20 cellular contexts compared by ENCODE assay signal in genomic region chr18:78769502-78770113, GRCh38.
DNase-seq lines count a peak whose midpoint lies in the region; TF ChIP-seq lines count a peak whose summit lies in the region.
"Had no signal": no experiment of that assay in that cellular context is flagged by ENCODE, and none has a peak within 500 bp of the region (broad histone marks: within the 10 kb centered on the region; RNA-seq: fewer than 3 reads in every experiment).

No MANE protein-coding gene starts in this region.

- H3K9ac ChIP-seq in BLaER1 = no peak overlapping the region

- H3K4me1 ChIP-seq in BLaER1 (peaks cover 16% of the 10 kb centered on the region), HAP-1 (peaks cover 4% of the 10 kb centered on the region; the same call in 1 of the 2 replicates)
- H3K4me1 ChIP-seq: tibial artery had no signal

- no peak overlapping the region for H3K4me2 ChIP-seq in BLaER1

- no peak overlapping the region for H3K4me3 ChIP-seq in BLaER1
- no peak overlapping the region for H3K4me3 ChIP-seq in HAP-1
- H3K4me3 ChIP-seq: dorsolateral prefrontal cortex, tibial artery had no signal

- no peaks in the 10 kb centered on the region for H4K20me1 ChIP-seq in BLaER1

- no peak for TF ChIP-seq CTCF in neural crest cell (conservative IDR thresholded peaks at IDR 0.05)
- no peak for TF ChIP-seq CTCF in GM13976 (IDR thresholded peaks at IDR 0.05; ENCODE audit: borderline replicate concordance, control extremely low read depth, extremely low read depth, insufficient read depth, missing control alignments)

- H3K9me3 ChIP-seq in BLaER1 = no peaks in the 10 kb centered on the region
- no peaks in the 10 kb centered on the region for H3K9me3 ChIP-seq in HAP-1
- H3K9me3 ChIP-seq: tibial artery had no signal

- H3K4me3 Mint-ChIP-seq in neural crest cell = no peak overlapping the region
- H3K4me3 Mint-ChIP-seq: activated T-cell treated with anti-CD3 and anti-CD28 coated beads, Interleukin-2, amount 50 U/mL, for 4 hours; CD8-positive, alpha-beta memory T cell had no signal

- H3K27me3 ChIP-seq in BLaER1 (no peaks in the 10 kb centered on the region), HAP-1 (ENCODE audit: low read depth) (no peaks in the 10 kb centered on the region)

- peak overlapping the region; percentile 19 for H3K27ac Mint-ChIP-seq in neural crest cell (ENCODE audit: unreplicated experiment)
- H3K27ac Mint-ChIP-seq: CD8-positive, alpha-beta memory T cell had no signal

- H3K27me3 Mint-ChIP-seq in neural crest cell (ENCODE audit: low read depth) = no peaks in the 10 kb centered on the region

- peaks cover 5% of the 10 kb centered on the region for H3K4me1 Mint-ChIP-seq in neural crest cell
- H3K4me1 Mint-ChIP-seq: CD8-positive, alpha-beta memory T cell had no signal

- DNase-seq in NCI-H1092 (lab: John Stamatoyannopoulos, UW) (peak; percentile 56), NCI-H748 (lab: John Stamatoyannopoulos, UW; ENCODE audit: unreplicated experiment) (peak; percentile 96), neural crest cell (ENCODE audit: low read depth, low spot score) (no peak), inferior parietal cortex (ENCODE audit: extremely low spot score) (no peak), HAP-1 (ENCODE audit: low spot score in 2 of 2) (no peak), GM13976 (ENCODE audit: low spot score) (no peak)
- no peak for DNase-seq in activated CD4-positive, alpha-beta T cell treated with anti-CD3 and anti-CD28 coated beads for 48 hours
- DNase-seq: activated CD4-positive, alpha-beta T cell treated with anti-CD3 and anti-CD28 coated beads for 4 hours; activated T-cell treated with anti-CD3 and anti-CD28 coated beads, Interleukin-2, amount 50 U/mL, for 4 hours; CD8-positive, alpha-beta memory T cell; DMS53; dorsolateral prefrontal cortex; NCI-H1048; NCI-H2171 treated with DMSO at 0.1 percent for 48 hours; NCI-H774; occipital lobe; stimulated activated CD4-positive, alpha-beta T cell treated with anti-CD3 and anti-CD28 coated beads, Interleukin-2, amount 100 ng/mL, for 24 hours; tibial artery had no signal

- H3K9me3 Mint-ChIP-seq in neural crest cell = no peaks in the 10 kb centered on the region
- H3K9me3 Mint-ChIP-seq: activated T-cell treated with anti-CD3 and anti-CD28 coated beads, Interleukin-2, amount 50 U/mL, for 4 hours; CD8-positive, alpha-beta memory T cell had no signal

- peak overlapping the region; percentile 13; the same call in 1 of the 2 replicates for H3K27ac ChIP-seq in BLaER1
- H3K27ac ChIP-seq: dorsolateral prefrontal cortex, epithelial cell of prostate, tibial artery had no signal

- H3K36me3 ChIP-seq in BLaER1 (no peaks in the 10 kb centered on the region), HAP-1 (replicated peaks) (no peaks in the 10 kb centered on the region)
- H3K36me3 ChIP-seq: tibial artery had no signal

- H3K36me3 Mint-ChIP-seq in neural crest cell (ENCODE audit: low read depth) = no peaks in the 10 kb centered on the region
- H3K36me3 Mint-ChIP-seq: CD8-positive, alpha-beta memory T cell had no signal

- in situ Hi-C loops in HAP-1 (cut with MboI; ENCODE audit: low sequenced_read_pairs) (no loop called here), GM13976 (cut with MboI; ENCODE audit: low sequenced_read_pairs, unreplicated experiment) (no loop called here)

Comparison
In these comparisons a context has a peak if more than half of its experiments do, and no peak if none do; other contexts are left out.
1. DNase-seq: peak in NCI-H1092 (single experiment) and NCI-H748 (single experiment); none in neural crest cell (single experiment), inferior parietal cortex (single experiment), HAP-1 (0 of 2), activated CD4-positive, alpha-beta T cell treated with anti-CD3 and anti-CD28 coated beads for 48 hours (single experiment) and GM13976 (single experiment).